ENCODE assay signal across 2 cellular contexts in genomic region chr17:49823614-49824013, GRCh38.
A peak's percentile ranks its signal among the peaks of the same experiment; 100 is the strongest.
TF ChIP-seq lines count a peak whose summit lies in the region.

No MANE protein-coding gene starts in this region.

TF ChIP-seq in K562, 482 proteins besides CTCF, POLR2A, EP300 and RAD21:
- peak; percentile 29; the same call in 1 of the 2 replicates for TF ChIP-seq ZNF316 (IDR thresholded peaks at IDR 0.05)
- no peak for TF ChIP-seq DNMT1 (IDR thresholded peaks at IDR 0.05)

TF ChIP-seq in GM12891, 5 proteins besides CTCF, POLR2A, EP300 and RAD21:
- no peak for TF ChIP-seq POU2F2 (IDR thresholded peaks at IDR 0.05; ENCODE audit: low read depth, low read length)
- no peak for TF ChIP-seq SPI1 (IDR thresholded peaks at IDR 0.05; ENCODE audit: low read depth, low read length)
- TF ChIP-seq PAX5 (IDR thresholded peaks at IDR 0.05; ENCODE audit: insufficient read depth, low read length, severe bottlenecking): no peak
- TF ChIP-seq POLR2AphosphoS5 (IDR thresholded peaks at IDR 0.05; ENCODE audit: low read depth, low read length): no peak
- no peak for TF ChIP-seq TAF1 (IDR thresholded peaks at IDR 0.05; ENCODE audit: low read depth, low read length)
